Comparison of ENCODE assay signal across 17 cellular contexts in genomic region chr20:49389854-49390253, GRCh38.
A peak's percentile ranks its signal among the peaks of the same experiment; 100 is the strongest.
DNase-seq lines count a peak whose midpoint lies in the region; FAIRE-seq and TF ChIP-seq lines count a peak whose summit lies in the region.
"Had no signal": no experiment of that assay in that cellular context is flagged by ENCODE, and none has a peak within 500 bp of the region (broad histone marks: within the 10 kb centered on the region; RNA-seq: fewer than 3 reads in every experiment).

No MANE protein-coding gene starts in this region.

- TF ChIP-seq POLR2A in H1 (IDR thresholded peaks at IDR 0.05; ENCODE audit: control extremely low read depth in 1 of 2, low read depth in 2 of 2, low read length in 2 of 2) (no peak), sigmoid colon (IDR thresholded peaks at IDR 0.05) (no peak)

- FAIRE-seq in HTR-8/SVneo (lab: Jason Lieb, UNC) (peak; percentile 92), H1 (lab: Jason Lieb, UNC) (no peak)
- FAIRE-seq: G401.6, GM12892 had no signal

- H3K4me3 ChIP-seq in H1 (ENCODE audit: extremely low read depth in 1 of 4, insufficient read depth in 2 of 4, low read depth in 3 of 4, low read length in 4 of 4) (no peak overlapping the region), sigmoid colon (no peak overlapping the region), mesendoderm (ENCODE audit: low read length) (no peak overlapping the region)

- H3K36me3 ChIP-seq in H1 (ENCODE audit: control insufficient read depth in 2 of 4, insufficient read depth in 4 of 4, low read length in 3 of 4) (no peaks in the 10 kb centered on the region), sigmoid colon (no peaks in the 10 kb centered on the region), mesendoderm (ENCODE audit: control insufficient read depth, insufficient read depth, low read length) (no peaks in the 10 kb centered on the region)

- no peak for TF ChIP-seq RAD21 in H1 (IDR thresholded peaks at IDR 0.05 in 1 of 2, conservative IDR thresholded peaks at IDR 0.05 in 1 of 2; ENCODE audit: low read depth in 2 of 2, low read length in 2 of 2)

- H3K79me1 ChIP-seq in H1 (ENCODE audit: low read depth, low read length) (no peaks in the 10 kb centered on the region), mesendoderm (ENCODE audit: low read length) (no peaks in the 10 kb centered on the region)

- DNase-seq in HTR-8/SVneo (ENCODE audit: insufficient read length, low spot score) (no peak), H1 (ENCODE audit: low read depth in 1 of 2, low spot score in 2 of 2) (no peak), sigmoid colon (no peak), medulla oblongata (ENCODE audit: extremely low spot score) (no peak), mesendoderm (no peak), EL (no peak)
- DNase-seq: C1 segment of cervical spinal cord; Calu3; CD4-positive, alpha-beta memory T cell; COR-L47; DMS53; DMS79 treated with DMSO at 0.1 percent for 48 hours; GOT3; H7; HCEC 1CT had no signal

- H3K18ac ChIP-seq in H1 (ENCODE audit: extremely low read depth, low read length) (no peak overlapping the region), mesendoderm (ENCODE audit: low read length) (no peak overlapping the region)

- no peak overlapping the region for H4K5ac ChIP-seq in H1 (ENCODE audit: insufficient read length, low read depth, low read length)
- no peak overlapping the region for H4K5ac ChIP-seq in mesendoderm (ENCODE audit: low read length)

- no peak overlapping the region for H3K23ac ChIP-seq in H1 (ENCODE audit: insufficient read length)
- H3K23ac ChIP-seq in mesendoderm (ENCODE audit: low read length) = no peak overlapping the region

- H2BK15ac ChIP-seq in H1 (ENCODE audit: low read length) (no peak overlapping the region), mesendoderm (replicated peaks; ENCODE audit: low read depth) (no peak overlapping the region)

- H2BK20ac ChIP-seq in H1 (ENCODE audit: low read length) = no peak overlapping the region

- H3K4ac ChIP-seq in H1 (replicated peaks; ENCODE audit: insufficient read length, low read depth, low read length) = no peak overlapping the region
- no peak overlapping the region for H3K4ac ChIP-seq in mesendoderm (ENCODE audit: low read depth, low read length)

- POLR2A ChIA-PET in H1 (lab: Charles Lee; ENCODE audit: partially characterized antibody) = interaction anchor here (0.6 to 1.6 kb wide), 3 partner anchors 31 to 169 kb away, joined by 3 to 5 read pairs (median 4); no protein-coding TSS in a partner anchor

- H3K4me2 ChIP-seq in H1 (ENCODE audit: insufficient read depth in 1 of 2, low read depth in 2 of 2, low read length in 2 of 2) = no peak overlapping the region
- H3K4me2 ChIP-seq in mesendoderm (ENCODE audit: low read length) = no peak overlapping the region

- H2BK120ac ChIP-seq in H1 (replicated peaks; ENCODE audit: low read depth, low read length) (no peak overlapping the region), mesendoderm (ENCODE audit: low read depth, low read length) (no peak overlapping the region)

- H3K27ac ChIP-seq in H1 (ENCODE audit: low read depth, low read length) (no peak overlapping the region), sigmoid colon (peak overlapping the region; percentile 66 to 91 (median 82)), mesendoderm (ENCODE audit: low read depth, low read length) (no peak overlapping the region)

- H2AFZ ChIP-seq in H1 (ENCODE audit: low read length) = no peak overlapping the region

- CTCF ChIA-PET in H1 (lab: Charles Lee; ENCODE audit: partially characterized antibody) = interaction anchor here (0.9 to 7.9 kb wide), 12 partner anchors 9 to 125 kb away, joined by 3 to 57 read pairs (median 4); partner anchors contain the start of gene KCNB1

- H3K56ac ChIP-seq in H1 (replicated peaks; ENCODE audit: insufficient read length, low read depth, low read length) = no peak overlapping the region
- no peak overlapping the region for H3K56ac ChIP-seq in mesendoderm (ENCODE audit: low read length)

- H2BK12ac ChIP-seq in H1 (ENCODE audit: low read depth, low read length) = no peak overlapping the region

- WGBS in H1 (ENCODE audit: extremely low coverage in 1 of 2, insufficient coverage in 1 of 2, insufficient read length in 1 of 2, insufficient replicate concordance in 2 of 2, low coverage in 1 of 2, low lambda C conversion rate in 2 of 2, missing lambda C conversion rate in 1 of 2), 2 experiments = 97% methylated on average over 2 of the region's 2 CpGs; no CpG with 5 or more reads in 1 of the 2 experiments
- WGBS in sigmoid colon, 2 donors = 79 to 85% methylated on average over 2 of the region's 2 CpGs
- WGBS in mesendoderm (ENCODE audit: extremely low coverage, insufficient coverage, low lambda C conversion rate) = no CpG with 5 or more reads among the region's 2 CpGs

- H2AK5ac ChIP-seq in H1 (ENCODE audit: low read depth, low read length) = no peak overlapping the region
- H2AK5ac ChIP-seq in mesendoderm (ENCODE audit: low read length) = no peak overlapping the region

- H3K27me3 ChIP-seq in H1 (replicated peaks in 1 of 4; ENCODE audit: control insufficient read depth in 3 of 4, extremely low read depth in 1 of 4, insufficient read depth in 3 of 4, low read length in 3 of 4) (no peaks in the 10 kb centered on the region; a peak in 3 of 7 replicates), sigmoid colon (no peaks in the 10 kb centered on the region), mesendoderm (ENCODE audit: insufficient read depth, low read length, poor library complexity) (no peaks in the 10 kb centered on the region)

- no peak overlapping the region for H3K14ac ChIP-seq in H1 (ENCODE audit: insufficient read length)

- H3K23me2 ChIP-seq in H1 (ENCODE audit: low read depth, low read length) = no peaks in the 10 kb centered on the region

- H4K91ac ChIP-seq in H1 (replicated peaks; ENCODE audit: insufficient read length, low read length) = no peak overlapping the region

- H3K9ac ChIP-seq in H1 (replicated peaks in 1 of 4; ENCODE audit: extremely low read depth in 1 of 4, low read depth in 3 of 4, low read length in 3 of 4) (no peak overlapping the region), mesendoderm (ENCODE audit: low read length) (no peak overlapping the region)

- H3K4me1 ChIP-seq in H1 (replicated peaks in 1 of 4; ENCODE audit: control insufficient read depth in 3 of 4, insufficient read depth in 4 of 4, low read length in 3 of 4) (no peaks in the 10 kb centered on the region), sigmoid colon (peaks cover 0 to 78% (median 57%) of the 10 kb centered on the region in 4 donors), mesendoderm (ENCODE audit: control insufficient read depth, low read depth, low read length) (no peaks in the 10 kb centered on the region)

- H3K79me2 ChIP-seq in H1 (ENCODE audit: control insufficient read depth in 1 of 2, insufficient read depth in 2 of 2, low read length in 2 of 2) (no peaks in the 10 kb centered on the region), mesendoderm (ENCODE audit: control insufficient read depth, insufficient read depth, low read length) (no peaks in the 10 kb centered on the region)

- intact Hi-C loops in sigmoid colon (cut with DNase I) = loop anchor here (5.0 kb wide), 1 partner anchor 32 kb away; no protein-coding TSS in a partner anchor

- no peak overlapping the region for H4K8ac ChIP-seq in H1 (ENCODE audit: extremely low read depth, insufficient read depth, low read length)
- no peak overlapping the region for H4K8ac ChIP-seq in mesendoderm (ENCODE audit: low read depth, low read length)

- H2BK5ac ChIP-seq in H1 (ENCODE audit: low read depth, low read length) (no peak overlapping the region), mesendoderm (ENCODE audit: low read length) (no peak overlapping the region)

- TF ChIP-seq EP300 in H1 (IDR thresholded peaks at IDR 0.05; ENCODE audit: borderline replicate concordance in 1 of 2, low read depth in 2 of 2, low read length in 2 of 2) (no peak), sigmoid colon (IDR thresholded peaks at IDR 0.05) (no peak)

- H3K9me3 ChIP-seq in H1 (ENCODE audit: insufficient read depth in 2 of 2, low read depth in 1 of 2, low read length in 1 of 2) (no peaks in the 10 kb centered on the region), sigmoid colon (no peaks in the 10 kb centered on the region)

- TF ChIP-seq CTCF in H1 (IDR thresholded peaks at IDR 0.05; ENCODE audit: control extremely low read depth in 1 of 3, insufficient read depth in 1 of 3, low read depth in 1 of 3, low read length in 3 of 3) = no peak
- no peak for TF ChIP-seq CTCF in sigmoid colon (IDR thresholded peaks at IDR 0.05)

- H4K20me1 ChIP-seq in H1 (replicated peaks in 1 of 2; ENCODE audit: control insufficient read depth in 1 of 2, insufficient read depth in 2 of 2, low read length in 2 of 2) = no peaks in the 10 kb centered on the region

TF ChIP-seq in H1, 55 proteins besides CTCF, POLR2A, EP300 and RAD21:
- TF ChIP-seq KDM1A (IDR thresholded peaks at IDR 0.05; ENCODE audit: borderline replicate concordance, low read length) = peak; percentile 51; the same call in 1 of the 2 replicates
- no peak for TF ChIP-seq ATF3 (IDR thresholded peaks at IDR 0.05; ENCODE audit: insufficient read depth, low read depth, low read length)

Comparison
In these comparisons a context has a peak if more than half of its experiments do, and no peak if none do; other contexts are left out.
1. H3K27ac ChIP-seq: peak in sigmoid colon (4 of 4); none in H1 (single experiment) and mesendoderm (single experiment).